ENCODE assay signal across 27 cellular contexts in genomic region chr2:18804540-18804939, GRCh38.
"Had no signal": no experiment of that assay in that cellular context is flagged by ENCODE, and none has a peak within 500 bp of the region (broad histone marks: within the 10 kb centered on the region; RNA-seq: fewer than 3 reads in every experiment).

No MANE protein-coding gene starts in this region.

- H3K27me3 ChIP-seq: brain microvascular endothelial cell had no signal

- DNase-seq: activated CD4-positive, alpha-beta memory T cell treated with anti-CD3 and anti-CD28 coated beads for 36 hours; activated CD4-positive, alpha-beta T cell treated with anti-CD3 and anti-CD28 coated beads, Interleukin-2, amount 10 ng/mL, durations not matched to agents 7 days and 5 days; activated CD4-positive, CD25-positive, alpha-beta regulatory T cell; activated CD8-positive, alpha-beta memory T cell treated with anti-CD3 and anti-CD28 coated beads for 24 hours; activated gamma-delta T cell; activated naive CD4-positive, alpha-beta T cell treated with anti-CD3 and anti-CD28 coated beads, Interleukin-2, amount 10 ng/mL, durations not matched to agents 7 days and 5 days; activated naive CD8-positive, alpha-beta T cell treated with anti-CD3 and anti-CD28 coated beads for 36 hours; activated T-cell treated with anti-CD3 and anti-CD28 coated beads, Interleukin-2, amount 50 U/mL, for 48 hours; brain microvascular endothelial cell; caudate nucleus; KG1; NCI-H1048; NCI-H146; NCI-H187 treated with DMSO at 0.1 percent for 48 hours; NCI-H2081 treated with DMSO at 0.1 percent for 48 hours; NCI-H2171; NCI-H2227 treated with DMSO at 0.1 percent for 48 hours; NCI-H446 treated with DMSO at 0.1 percent for 48 hours; NCI-H526 treated with DMSO at 0.1 percent for 48 hours; NK-92 treated with Interleukin-12 subunit alpha and Interleukin-12 subunit beta, amount 100 ng/mL, for 24 hours; OCI-M1; SHP77 treated with DMSO at 0.1 percent for 48 hours; T-cell; T-helper 2 cell; T1000 had no signal

- ATAC-seq: activated T-helper 17 cell treated with anti-CD3 and anti-CD28 coated beads, Interleukin-2, amount 50 U/mL, for 72 hours; T-cell had no signal

- H3K36me3 ChIP-seq: brain microvascular endothelial cell had no signal

- H3K27ac ChIP-seq: brain microvascular endothelial cell, VCaP had no signal
